In the genomic region with DNA sequence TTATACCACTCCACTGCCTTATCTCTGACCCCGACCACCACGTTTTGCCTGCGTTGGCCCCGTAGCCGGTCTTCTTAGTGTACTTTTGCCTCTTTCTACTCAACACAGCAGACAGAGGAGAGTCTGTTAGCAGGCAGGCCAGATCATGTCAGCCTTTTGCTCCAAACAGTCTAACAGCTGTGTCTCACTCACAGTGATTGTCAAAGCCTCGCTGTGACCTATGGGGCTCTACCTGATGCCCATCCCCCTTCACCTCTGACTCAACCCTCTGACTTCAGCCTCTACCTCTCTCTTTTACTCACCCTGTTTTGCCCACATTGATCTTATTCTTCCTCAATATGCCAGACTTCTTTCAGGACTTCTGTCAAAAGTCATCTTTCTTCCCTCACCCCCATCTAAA, we compare ENCODE assay signal across 21 cellular contexts.
DNase-seq lines count a peak whose midpoint lies in the region; ATAC-seq, FAIRE-seq and TF ChIP-seq lines count a peak whose summit lies in the region.
"Had no signal": no experiment of that assay in that cellular context is flagged by ENCODE, and none has a peak within 500 bp of the region (broad histone marks: within the 10 kb centered on the region; RNA-seq: fewer than 3 reads in every experiment).

No MANE protein-coding gene starts in this region.

- no peak for FAIRE-seq in bronchial epithelial cell (lab: Jason Lieb, UNC)
- FAIRE-seq: A549, GM19239 had no signal

- TF ChIP-seq CTCF in MCF 10A (IDR thresholded peaks at IDR 0.05; ENCODE audit: unreplicated experiment) = no peak
- no peak for TF ChIP-seq CTCF in breast epithelium (IDR thresholded peaks at IDR 0.05)
- TF ChIP-seq CTCF in bronchial epithelial cell (IDR thresholded peaks at IDR 0.05; ENCODE audit: insufficient read depth, low read length, severe bottlenecking) = no peak
- no peak for TF ChIP-seq CTCF in foreskin keratinocyte (conservative IDR thresholded peaks at IDR 0.05)
- no peak for TF ChIP-seq CTCF in foreskin fibroblast (IDR thresholded peaks at IDR 0.05; ENCODE audit: low read depth, low read length)

- no peak overlapping the region for H3K4me3 ChIP-seq in breast epithelium
- H3K4me3 ChIP-seq in bronchial epithelial cell (ENCODE audit: low read depth, low read length) = no peak overlapping the region
- no peak overlapping the region for H3K4me3 ChIP-seq in foreskin fibroblast (ENCODE audit: low read depth in 1 of 2, low read length in 2 of 2)
- H3K4me3 ChIP-seq: A549, BLaER1 had no signal

- peaks cover 21% of the 10 kb centered on the region for H3K4me1 Mint-ChIP-seq in MCF 10A (ENCODE audit: insufficient read depth, unreplicated experiment)
- H3K4me1 Mint-ChIP-seq: CD14-positive monocyte; CD4-positive, alpha-beta memory T cell; IgD-negative memory B cell had no signal

- H3K9me3 Mint-ChIP-seq in MCF 10A (ENCODE audit: unreplicated experiment) = peaks cover 7% of the 10 kb centered on the region

- POLR2A ChIA-PET in MCF 10A (lab: Yijun Ruan, JAX) = interaction anchor here (0.6 kb wide), 1 partner anchor 460 kb away, joined by 3 read pairs; no protein-coding TSS in a partner anchor

- H3K27me3 ChIP-seq in breast epithelium (no peaks in the 10 kb centered on the region), bronchial epithelial cell (ENCODE audit: control insufficient read depth, insufficient read depth, low read length) (no peaks in the 10 kb centered on the region), foreskin keratinocyte (no peaks in the 10 kb centered on the region)
- H3K27me3 ChIP-seq: BLaER1 had no signal

- no peaks in the 10 kb centered on the region for H3K27me3 Mint-ChIP-seq in MCF 10A (ENCODE audit: insufficient read depth, unreplicated experiment)
- H3K27me3 Mint-ChIP-seq: CD4-positive, alpha-beta memory T cell; IgD-negative memory B cell had no signal

- no peaks in the 10 kb centered on the region for H3K36me3 ChIP-seq in breast epithelium
- no peaks in the 10 kb centered on the region for H3K36me3 ChIP-seq in bronchial epithelial cell (ENCODE audit: control insufficient read depth, insufficient read depth, low read length)
- H3K36me3 ChIP-seq: BLaER1 had no signal

- H3K27ac ChIP-seq in breast epithelium = no peak overlapping the region
- H3K27ac ChIP-seq in foreskin keratinocyte = no peak overlapping the region
- H3K27ac ChIP-seq: 22Rv1, A549, BLaER1, HL-60 had no signal

- CTCF ChIA-PET in MCF 10A (lab: Yijun Ruan, JAX) = interaction anchor here (0.5 to 0.9 kb wide), 2 partner anchors 9 to 672 kb away, joined by 3 to 5 read pairs; no protein-coding TSS in a partner anchor

- peak overlapping the region; percentile 9 for H3K27ac Mint-ChIP-seq in MCF 10A (ENCODE audit: low read depth, unreplicated experiment)
- H3K27ac Mint-ChIP-seq: CD14-positive monocyte; CD4-positive, alpha-beta memory T cell; IgD-negative memory B cell had no signal

- no peaks in the 10 kb centered on the region for H3K9me3 ChIP-seq in breast epithelium
- H3K9me3 ChIP-seq: BLaER1 had no signal

- intact Hi-C loops in MCF 10A (cut with micrococcal nuclease) = no loop called here
- intact Hi-C loops in breast epithelium (cut with DNase I; ENCODE audit: low total_unique reads) = no loop called here

- H3K36me3 Mint-ChIP-seq in MCF 10A (ENCODE audit: insufficient read depth, unreplicated experiment) = no peaks in the 10 kb centered on the region
- H3K36me3 Mint-ChIP-seq: CD14-positive monocyte; CD4-positive, alpha-beta memory T cell; IgD-negative memory B cell had no signal

- no peak for DNase-seq in MCF 10A (ENCODE audit: unreplicated experiment)
- no peak for DNase-seq in breast epithelium (ENCODE audit: low spot score in 2 of 2)
- DNase-seq in bronchial epithelial cell (ENCODE audit: low read depth) = peak; percentile 59
- peak; percentile 33 to 63 for DNase-seq in foreskin keratinocyte
- no peak for DNase-seq in HuH-7 (ENCODE audit: low spot score)
- no peak for DNase-seq in foreskin fibroblast
- DNase-seq: AML-193; Calu3; CD4-positive, alpha-beta memory T cell; DMS79 treated with DMSO at 0.1 percent for 48 hours; GF-D8; HCEC 1CT had no signal

- no TSS peak for BruUV-seq in MCF 10A (replicated peaks; lab: Mats Ljungman, UMichigan)

- TF ChIP-seq POLR2A in breast epithelium (IDR thresholded peaks at IDR 0.05) = no peak

- no peak overlapping the region for H3K4me3 Mint-ChIP-seq in MCF 10A (ENCODE audit: unreplicated experiment)
- H3K4me3 Mint-ChIP-seq: CD14-positive monocyte; CD4-positive, alpha-beta memory T cell; IgD-negative memory B cell had no signal

- H3K4me1 ChIP-seq in breast epithelium (no peaks in the 10 kb centered on the region), foreskin keratinocyte (no peaks in the 10 kb centered on the region)
- H3K4me1 ChIP-seq: BLaER1 had no signal

- peak; percentile 18 for ATAC-seq in foreskin keratinocyte
- no peak for ATAC-seq in HG03139 (IDR thresholded peaks at IDR 0.05; ENCODE audit: unreplicated experiment)
- ATAC-seq in GM18858 (IDR thresholded peaks at IDR 0.05; ENCODE audit: unreplicated experiment) = no peak
- ATAC-seq: A549 had no signal

Comparison
In these comparisons a context has a peak if more than half of its experiments do, and no peak if none do; other contexts are left out.
1. DNase-seq: peak in bronchial epithelial cell (single experiment) and foreskin keratinocyte (2 of 2); none in MCF 10A (single experiment), breast epithelium (0 of 2), HuH-7 (single experiment) and foreskin fibroblast (0 of 2).